In genomic region chr16:7763111-7763510, GRCh38 we compare ENCODE assay signal across 25 cellular contexts.
"Had no signal": no experiment of that assay in that cellular context is flagged by ENCODE, and none has a peak within 500 bp of the region (broad histone marks: within the 10 kb centered on the region; RNA-seq: fewer than 3 reads in every experiment).

No MANE protein-coding gene starts in this region.

- H3K27me3 ChIP-seq: foreskin keratinocyte, neutrophil, testis, tibial nerve, upper lobe of right lung had no signal

- H3K4me3 ChIP-seq: coronary artery, heart left ventricle, left ventricle myocardium inferior, lower lobe of right lung, sigmoid colon, skin epidermis, testis, tibial nerve, upper lobe of right lung had no signal

- H3K36me3 ChIP-seq: heart left ventricle, left ventricle myocardium inferior, lower lobe of right lung, neutrophil, sigmoid colon, tibial nerve, upper lobe of right lung had no signal

- H3K27ac ChIP-seq: coronary artery, foreskin keratinocyte, heart left ventricle, left ventricle myocardium inferior, lower lobe of right lung, neutrophil, sigmoid colon, skin epidermis, testis, tibial nerve, upper lobe of right lung had no signal

- H3K9me3 ChIP-seq: left ventricle myocardium inferior, lower lobe of right lung, neutrophil, sigmoid colon, testis, tibial nerve, upper lobe of right lung had no signal

- DNase-seq: effector CD4-positive, alpha-beta T cell; endodermal cell; erythroblast; foreskin keratinocyte; heart left ventricle; hypothalamus; kidney; left cardiac atrium; left ventricle myocardium inferior; lower lobe of right lung; mesenchymal stem cell; midbrain; naive B cell; posterior cingulate gyrus; sigmoid colon; stimulated activated CD4-positive, alpha-beta T cell treated with anti-CD3 and anti-CD28 coated beads, Interleukin-2, amount 100 ng/mL, for 24 hours; stimulated activated CD4-positive, alpha-beta T cell treated with anti-CD3 and anti-CD28 coated beads, Interleukin-4, amount 100 ng/mL, for 4 hours; stimulated activated naive B cell treated with anti-CD40 and anti-IgM and Interleukin-4, amounts not matched to agents 10 μg/mL and 1 μg/mL and 100 μg/mL, for 72 hours; stimulated activated naive CD8-positive, alpha-beta T cell treated with anti-CD3 and anti-CD28 coated beads, Interleukin-15, amount 100 ng/mL, for 72 hours; testis; upper lobe of right lung had no signal

- ATAC-seq: foreskin keratinocyte; heart left ventricle; left cardiac atrium; lower lobe of right lung; stimulated activated naive B cell treated with anti-CD40 and anti-IgM and Interleukin-4, amounts not matched to agents 10 μg/mL and 1 μg/mL and 100 μg/mL, for 72 hours; stimulated activated naive CD8-positive, alpha-beta T cell treated with anti-CD3 and anti-CD28 coated beads, Interleukin-15, amount 100 ng/mL, for 72 hours; upper lobe of right lung had no signal

- H3K4me1 ChIP-seq: foreskin keratinocyte, heart left ventricle, left ventricle myocardium inferior, lower lobe of right lung, sigmoid colon, testis, tibial nerve, upper lobe of right lung had no signal
